ENCODE assay signal across 8 cellular contexts in the genomic region with DNA sequence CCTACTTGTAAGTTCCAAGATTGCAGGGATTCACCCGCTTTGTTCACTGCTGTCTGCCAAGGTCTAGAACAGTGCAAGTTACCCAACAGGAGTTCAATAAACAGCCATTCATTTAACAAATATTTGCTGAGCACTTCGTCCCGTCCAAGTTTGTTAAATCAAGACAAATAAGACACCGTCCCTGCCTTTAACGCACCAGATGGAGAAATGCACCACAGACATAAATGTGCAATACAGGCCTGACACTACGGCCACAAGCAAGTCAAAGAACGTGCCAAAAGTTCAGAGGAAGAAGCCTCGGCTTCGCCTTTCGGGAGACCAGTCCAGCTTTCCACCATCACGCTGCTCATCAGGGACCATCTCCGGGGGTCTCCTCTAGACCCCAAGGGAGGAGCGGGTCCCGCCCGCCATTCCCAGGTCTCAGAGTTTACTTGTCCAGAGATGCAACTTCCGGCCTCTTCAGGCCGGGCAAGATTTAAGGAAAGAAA. TPM values are rescaled to one million over a fixed set of nuclear protein-coding genes. Genes with fewer than 3 reads are reported as not detected.
DNase-seq lines count a peak whose midpoint lies in the region; ATAC-seq and TF ChIP-seq lines count a peak whose summit lies in the region.

No MANE protein-coding gene starts in this region.

- no peaks in the 10 kb centered on the region for H3K27me3 ChIP-seq in SJCRH30

- DNase-seq in NCI-H82 (lab: John Stamatoyannopoulos, UW): peak; percentile 61
- no peak for DNase-seq in NCI-H82 treated with DMSO at 0.1 percent for 48 hours (lab: John Stamatoyannopoulos, UW; ENCODE audit: unreplicated experiment)
- DNase-seq in SJCRH30: no peak
- peak; percentile 60 to 74 for DNase-seq in erythroblast (lab: John Stamatoyannopoulos, UW)
- no peak for DNase-seq in natural killer cell treated with Interleukin-12 subunit alpha and Interleukin-12 subunit beta and Interleukin-15 and Interleukin-18, amount 100 ng/mL, for 72 hours (ENCODE audit: low spot score)
- DNase-seq in T1000 (lab: John Stamatoyannopoulos, UW): no peak
- DNase-seq in SHP77 treated with DMSO at 0.1 percent for 48 hours (lab: John Stamatoyannopoulos, UW): no peak

- H3K9me3 Mint-ChIP-seq in natural killer cell treated with Interleukin-12 subunit alpha and Interleukin-12 subunit beta and Interleukin-15 and Interleukin-18, amount 100 ng/mL, for 72 hours: no peaks in the 10 kb centered on the region

- H3K27ac ChIP-seq in SJCRH30: peak overlapping the region; percentile 82

- peaks cover 13% of the 10 kb centered on the region for H3K36me3 Mint-ChIP-seq in natural killer cell treated with Interleukin-12 subunit alpha and Interleukin-12 subunit beta and Interleukin-15 and Interleukin-18, amount 100 ng/mL, for 72 hours

- no peaks in the 10 kb centered on the region for H3K9me3 ChIP-seq in SJCRH30 (replicated peaks)

- ATAC-seq in HG02678 (IDR thresholded peaks at IDR 0.05; ENCODE audit: unreplicated experiment): peak; percentile 2
- no peak for ATAC-seq in natural killer cell treated with Interleukin-12 subunit alpha and Interleukin-12 subunit beta and Interleukin-15 and Interleukin-18, amount 100 ng/mL, for 72 hours

- H3K4me1 Mint-ChIP-seq in natural killer cell treated with Interleukin-12 subunit alpha and Interleukin-12 subunit beta and Interleukin-15 and Interleukin-18, amount 100 ng/mL, for 72 hours (ENCODE audit: low read depth in 2 of 2): peaks cover 38 to 49% of the 10 kb centered on the region in 2 donors

- no peaks in the 10 kb centered on the region for H3K27me3 Mint-ChIP-seq in natural killer cell treated with Interleukin-12 subunit alpha and Interleukin-12 subunit beta and Interleukin-15 and Interleukin-18, amount 100 ng/mL, for 72 hours

- peak overlapping the region; percentile 71 for H3K4me3 ChIP-seq in SJCRH30

- no peak for TF ChIP-seq POLR2A in erythroblast (IDR thresholded peaks at IDR 0.05; ENCODE audit: low read length)

- H3K27ac Mint-ChIP-seq in natural killer cell treated with Interleukin-12 subunit alpha and Interleukin-12 subunit beta and Interleukin-15 and Interleukin-18, amount 100 ng/mL, for 72 hours: peak overlapping the region; percentile 98 to 100

- H3K4me3 Mint-ChIP-seq in natural killer cell treated with Interleukin-12 subunit alpha and Interleukin-12 subunit beta and Interleukin-15 and Interleukin-18, amount 100 ng/mL, for 72 hours: peak overlapping the region; percentile 92

- peaks cover 7% of the 10 kb centered on the region; the same call in 1 of the 2 replicates for H3K4me1 ChIP-seq in SJCRH30

- H3K36me3 ChIP-seq in SJCRH30: peaks cover 30% of the 10 kb centered on the region

RNA-seq across cellular contexts. Expression of gene C2orf76, which starts 0.4 kb away (rescaled TPM):
- total RNA-seq in SJCRH30 (2014; rRNA removed; shearing (Covaris generic)): 4.2 and 7.0 TPM in 2 replicates
- total RNA-seq in natural killer cell treated with Interleukin-12 subunit alpha and Interleukin-12 subunit beta and Interleukin-15 and Interleukin-18, amount 100 ng/mL, for 72 hours: 10 to 100 TPM in 1 of 2 donors, 1 to 10 TPM in 1; 6.5 to 10.9 TPM

RNA-seq across cellular contexts. Expression of gene DBI, which starts 0.6 kb away (rescaled TPM):
- 326 and 328 TPM in 2 replicates for total RNA-seq in SJCRH30 (2014; rRNA removed; shearing (Covaris generic))
- 100 to 1,000 TPM; 161 to 187 TPM for total RNA-seq in natural killer cell treated with Interleukin-12 subunit alpha and Interleukin-12 subunit beta and Interleukin-15 and Interleukin-18, amount 100 ng/mL, for 72 hours

Comparison
In these comparisons a context has a peak if more than half of its experiments do, and no peak if none do; other contexts are left out.
1. DNase-seq: peak in NCI-H82 (single experiment) and erythroblast (2 of 2); none in NCI-H82 treated with DMSO at 0.1 percent for 48 hours (single experiment), SJCRH30 (0 of 2), natural killer cell treated with Interleukin-12 subunit alpha and Interleukin-12 subunit beta and Interleukin-15 and Interleukin-18, amount 100 ng/mL, for 72 hours (single experiment), T1000 (single experiment) and SHP77 treated with DMSO at 0.1 percent for 48 hours (single experiment).